In genomic region chr14:77206877-77207389, GRCh38 we compare ENCODE assay signal across 1 cellular context.
TF ChIP-seq lines count a peak whose summit lies in the region.

No MANE protein-coding gene starts in this region.

TF ChIP-seq in HCT116, 20 proteins besides CTCF, POLR2A, EP300 and RAD21 (continued from another document):
- TF ChIP-seq EZH2phosphoT487 (IDR thresholded peaks at IDR 0.05; ENCODE audit: borderline replicate concordance) (no peak), ELF1 (IDR thresholded peaks at IDR 0.05; ENCODE audit: borderline replicate concordance, low read depth) (no peak)
